In genomic region chr6:108737594-108738546, GRCh38 we compare ENCODE assay signal across 8 cellular contexts.
DNase-seq lines count a peak whose midpoint lies in the region; ATAC-seq and TF ChIP-seq lines count a peak whose summit lies in the region.

No MANE protein-coding gene starts in this region.

- no peaks in the 10 kb centered on the region for H3K9me3 ChIP-seq in Caco-2

- H3K36me3 ChIP-seq in Caco-2 (ENCODE audit: control insufficient read depth, insufficient read depth, low read length), result no peaks in the 10 kb centered on the region

- CTCF ChIA-PET in Caco-2 (lab: Charles Lee), result no interaction called here

- H3K4me3 ChIP-seq in retinal pigment epithelial cell (ENCODE audit: low read length) (no peak overlapping the region), Caco-2 (ENCODE audit: low read depth, low read length) (no peak overlapping the region)

- no peak for ATAC-seq in GM18909 (IDR thresholded peaks at IDR 0.05; ENCODE audit: poor library complexity, unreplicated experiment)

- no peaks in the 10 kb centered on the region for H3K27me3 ChIP-seq in Caco-2 (replicated peaks; ENCODE audit: control insufficient read depth, insufficient read depth, low read length)

- no TSS peak for BruUV-seq in Caco-2 (replicated peaks; lab: Mats Ljungman, UMichigan)

- H3K36me3 Mint-ChIP-seq in chondrocyte (ENCODE audit: low read depth), result no peaks in the 10 kb centered on the region
- H3K36me3 Mint-ChIP-seq in Caco-2 (ENCODE audit: insufficient read depth, unreplicated experiment), result no peaks in the 10 kb centered on the region

- POLR2A ChIA-PET in Caco-2 (lab: Charles Lee), result no interaction called here

- peaks cover 36% of the 10 kb centered on the region for H3K4me1 ChIP-seq in Caco-2

- H3K9me3 Mint-ChIP-seq in chondrocyte (ENCODE audit: low read depth) (no peaks in the 10 kb centered on the region), Caco-2 (ENCODE audit: unreplicated experiment) (no peaks in the 10 kb centered on the region)

- peaks cover 58% of the 10 kb centered on the region for H3K4me1 Mint-ChIP-seq in chondrocyte (ENCODE audit: low read depth)
- peaks cover 48% of the 10 kb centered on the region for H3K4me1 Mint-ChIP-seq in Caco-2 (ENCODE audit: low read depth, unreplicated experiment)

- H3K27me3 Mint-ChIP-seq in chondrocyte (ENCODE audit: low read depth), result no peaks in the 10 kb centered on the region
- H3K27me3 Mint-ChIP-seq in Caco-2 (ENCODE audit: insufficient read depth, unreplicated experiment), result no peaks in the 10 kb centered on the region

- H3K4me3 Mint-ChIP-seq in chondrocyte (ENCODE audit: unreplicated experiment), result no peak overlapping the region
- H3K4me3 Mint-ChIP-seq in Caco-2 (ENCODE audit: unreplicated experiment), result no peak overlapping the region

- H3K27ac Mint-ChIP-seq in chondrocyte (ENCODE audit: unreplicated experiment), result peak overlapping the region; percentile 90
- H3K27ac Mint-ChIP-seq in Caco-2 (ENCODE audit: unreplicated experiment), result no peak overlapping the region

- intact Hi-C loops in Caco-2 (cut with micrococcal nuclease; ENCODE audit: unreplicated experiment), result no loop called here

- TF ChIP-seq CTCF in chondrocyte (IDR thresholded peaks at IDR 0.05) (no peak), retinal pigment epithelial cell (conservative IDR thresholded peaks at IDR 0.05; ENCODE audit: low read depth, low read length) (no peak), Caco-2 (IDR thresholded peaks at IDR 0.05; ENCODE audit: insufficient read depth in 1 of 2, low read depth in 1 of 2, low read length in 1 of 2, severe bottlenecking in 1 of 2, unreplicated experiment in 1 of 2) (no peak)

- DNase-seq in DMS 273 (lab: John Stamatoyannopoulos, UW; ENCODE audit: unreplicated experiment) (peak; percentile 62), NCI-H226 (peak; percentile 87), chondrocyte (ENCODE audit: low spot score) (no peak), retinal pigment epithelial cell (ENCODE audit: low read depth) (peak; percentile 84), NCI-H2029 treated with DMSO at 0.1 percent for 48 hours (lab: John Stamatoyannopoulos, UW) (no peak), Caco-2 (no peak), retina (no peak)

Comparison
In these comparisons a context has a peak if more than half of its experiments do, and no peak if none do; other contexts are left out.
1. DNase-seq: peak in DMS 273 (single experiment), NCI-H226 (single experiment) and retinal pigment epithelial cell (single experiment); none in chondrocyte (single experiment), NCI-H2029 treated with DMSO at 0.1 percent for 48 hours (single experiment), Caco-2 (0 of 2) and retina (single experiment).